ENCODE assay signal across 1 cellular context in the genomic region with DNA sequence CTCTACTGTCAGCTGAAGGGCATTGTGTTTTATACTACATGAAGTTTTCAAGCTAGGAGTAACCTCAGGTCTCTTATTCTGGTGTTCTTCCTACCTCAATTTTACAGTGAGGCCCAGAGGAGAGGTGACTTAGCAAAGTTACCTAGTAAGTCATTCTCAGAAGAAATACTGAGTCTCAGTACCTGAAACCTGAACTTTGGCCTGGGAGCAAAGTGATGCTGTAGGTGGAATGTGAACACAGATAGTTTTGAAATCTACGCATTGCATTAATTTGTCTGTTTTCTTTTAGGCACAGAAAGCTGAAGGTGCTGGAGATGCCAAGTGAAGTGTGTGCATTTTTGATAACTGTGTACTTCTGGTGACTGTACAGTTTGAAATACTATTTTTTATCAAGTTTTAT.
TF ChIP-seq lines count a peak whose summit lies in the region.

No MANE protein-coding gene starts in this region.

TF ChIP-seq in HEK293, 187 proteins besides CTCF, POLR2A, EP300 and RAD21 (continued from another document):
- TF ChIP-seq, protein P1, sequence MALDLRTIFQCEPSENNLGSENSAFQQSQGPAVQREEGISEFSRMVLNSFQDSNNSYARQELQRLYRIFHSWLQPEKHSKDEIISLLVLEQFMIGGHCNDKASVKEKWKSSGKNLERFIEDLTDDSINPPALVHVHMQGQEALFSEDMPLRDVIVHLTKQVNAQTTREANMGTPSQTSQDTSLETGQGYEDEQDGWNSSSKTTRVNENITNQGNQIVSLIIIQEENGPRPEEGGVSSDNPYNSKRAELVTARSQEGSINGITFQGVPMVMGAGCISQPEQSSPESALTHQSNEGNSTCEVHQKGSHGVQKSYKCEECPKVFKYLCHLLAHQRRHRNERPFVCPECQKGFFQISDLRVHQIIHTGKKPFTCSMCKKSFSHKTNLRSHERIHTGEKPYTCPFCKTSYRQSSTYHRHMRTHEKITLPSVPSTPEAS (tag by site-specific recombination; IDR thresholded peaks at IDR 0.05), result no peak
- TF ChIP-seq ZNF423 (tag by site-specific recombination; IDR thresholded peaks at IDR 0.05) (no peak), MZF1 (tag by site-specific recombination; IDR thresholded peaks at IDR 0.05; ENCODE audit: borderline replicate concordance) (no peak), KLF1 (tag by site-specific recombination; IDR thresholded peaks at IDR 0.05) (no peak), TRIM28 (IDR thresholded peaks at IDR 0.05; ENCODE audit: borderline replicate concordance, low read length) (no peak), ZXDB (tag by site-specific recombination; IDR thresholded peaks at IDR 0.05) (no peak), MEIS1 (CRISPR knock-in tag; IDR thresholded peaks at IDR 0.05; ENCODE audit: borderline replicate concordance) (no peak), ZNF292 (tag by site-specific recombination; IDR thresholded peaks at IDR 0.05; ENCODE audit: borderline replicate concordance, low read depth) (no peak), ZSCAN30 (tag by site-specific recombination; IDR thresholded peaks at IDR 0.05) (no peak)
TF ChIP-seq in HEK293: peak in this region for 0.
